ENCODE assay signal across 8 cellular contexts in the genomic region with DNA sequence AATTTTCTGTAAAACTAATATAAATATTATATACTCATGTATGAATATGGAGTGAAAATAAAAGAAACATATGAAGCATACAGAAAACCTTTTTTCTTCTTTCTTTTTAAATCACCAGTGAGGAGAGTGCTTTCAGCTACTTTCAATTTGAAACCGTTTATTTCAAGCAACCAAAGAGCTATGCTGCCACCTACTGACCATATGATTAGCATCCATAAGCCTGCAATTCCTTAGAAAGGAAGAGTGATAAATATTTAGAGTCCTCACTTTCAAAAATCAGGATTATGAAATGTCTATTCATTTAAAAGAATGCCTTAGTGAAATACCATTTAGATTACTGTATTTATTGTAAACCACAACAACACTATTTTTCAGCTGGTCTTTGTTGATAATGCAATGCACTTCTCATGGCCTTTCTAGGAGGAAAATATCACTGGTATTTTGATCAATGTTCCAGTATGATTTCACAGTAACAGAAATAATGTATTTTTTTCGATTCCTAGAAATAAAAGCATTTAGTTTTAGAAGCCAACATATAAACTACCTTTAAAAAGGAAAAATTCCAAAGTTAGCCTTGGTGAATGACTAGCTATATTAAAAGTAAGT.
DNase-seq lines count a peak whose midpoint lies in the region; ATAC-seq, FAIRE-seq and TF ChIP-seq lines count a peak whose summit lies in the region.

No MANE protein-coding gene starts in this region.

- FAIRE-seq in urothelium cell line (lab: Jason Lieb, UNC): no peak

- H3K36me3 ChIP-seq in breast epithelium: no peaks in the 10 kb centered on the region

- TF ChIP-seq CTCF in HL-60 (IDR thresholded peaks at IDR 0.05; ENCODE audit: insufficient read depth, low read length) (peak; percentile 36), breast epithelium (IDR thresholded peaks at IDR 0.05) (peak in 2 of 3 donors; percentile 40 to 62)

- no peaks in the 10 kb centered on the region for H3K4me1 ChIP-seq in breast epithelium

- TF ChIP-seq POLR2A in breast epithelium (IDR thresholded peaks at IDR 0.05): no peak

- DNase-seq in activated T-cell treated with anti-CD3 and anti-CD28 coated beads for 24 hours (ENCODE audit: low read depth) (peak; percentile 2), HL-60 (ENCODE audit: low read depth in 1 of 2, low spot score in 1 of 2) (peak; percentile 12 to 30), NCI-H82 treated with DMSO at 0.1 percent for 48 hours (lab: John Stamatoyannopoulos, UW; ENCODE audit: unreplicated experiment) (peak; percentile 54), breast epithelium (ENCODE audit: low spot score in 2 of 2) (no peak), left lobe of liver (ENCODE audit: low spot score) (no peak), urothelium cell line (ENCODE audit: low spot score) (peak; percentile 6)
- no peak for DNase-seq in activated T-cell treated with anti-CD3 and anti-CD28 coated beads, Interleukin-2, amount 50 U/mL, for 1 hour

- H3K4me3 ChIP-seq in HL-60 (replicated peaks; ENCODE audit: insufficient read depth, low read length): no peak overlapping the region
- no peak overlapping the region for H3K4me3 ChIP-seq in breast epithelium

- ATAC-seq in GM21528 (IDR thresholded peaks at IDR 0.05; ENCODE audit: low FRiP score, unreplicated experiment) (peak; percentile 77), left lobe of liver (peak; percentile 86)

- no peaks in the 10 kb centered on the region for H3K9me3 ChIP-seq in breast epithelium

- H3K27ac ChIP-seq in HL-60 (replicated peaks) (no peak overlapping the region), breast epithelium (no peak overlapping the region)

- H3K27me3 ChIP-seq in HL-60 (ENCODE audit: insufficient read depth, poor library complexity, severe bottlenecking) (no peaks in the 10 kb centered on the region), breast epithelium (no peaks in the 10 kb centered on the region)

- intact Hi-C loops in breast epithelium (cut with DNase I; ENCODE audit: low total_unique reads): no loop called here

Comparison
In these comparisons a context has a peak if more than half of its experiments do, and no peak if none do; other contexts are left out.
1. DNase-seq: peak in activated T-cell treated with anti-CD3 and anti-CD28 coated beads for 24 hours (single experiment), HL-60 (2 of 2), NCI-H82 treated with DMSO at 0.1 percent for 48 hours (single experiment) and urothelium cell line (single experiment); none in activated T-cell treated with anti-CD3 and anti-CD28 coated beads, Interleukin-2, amount 50 U/mL, for 1 hour (single experiment), breast epithelium (0 of 2) and left lobe of liver (single experiment).